31 cellular contexts compared by ENCODE assay signal in the genomic region with DNA sequence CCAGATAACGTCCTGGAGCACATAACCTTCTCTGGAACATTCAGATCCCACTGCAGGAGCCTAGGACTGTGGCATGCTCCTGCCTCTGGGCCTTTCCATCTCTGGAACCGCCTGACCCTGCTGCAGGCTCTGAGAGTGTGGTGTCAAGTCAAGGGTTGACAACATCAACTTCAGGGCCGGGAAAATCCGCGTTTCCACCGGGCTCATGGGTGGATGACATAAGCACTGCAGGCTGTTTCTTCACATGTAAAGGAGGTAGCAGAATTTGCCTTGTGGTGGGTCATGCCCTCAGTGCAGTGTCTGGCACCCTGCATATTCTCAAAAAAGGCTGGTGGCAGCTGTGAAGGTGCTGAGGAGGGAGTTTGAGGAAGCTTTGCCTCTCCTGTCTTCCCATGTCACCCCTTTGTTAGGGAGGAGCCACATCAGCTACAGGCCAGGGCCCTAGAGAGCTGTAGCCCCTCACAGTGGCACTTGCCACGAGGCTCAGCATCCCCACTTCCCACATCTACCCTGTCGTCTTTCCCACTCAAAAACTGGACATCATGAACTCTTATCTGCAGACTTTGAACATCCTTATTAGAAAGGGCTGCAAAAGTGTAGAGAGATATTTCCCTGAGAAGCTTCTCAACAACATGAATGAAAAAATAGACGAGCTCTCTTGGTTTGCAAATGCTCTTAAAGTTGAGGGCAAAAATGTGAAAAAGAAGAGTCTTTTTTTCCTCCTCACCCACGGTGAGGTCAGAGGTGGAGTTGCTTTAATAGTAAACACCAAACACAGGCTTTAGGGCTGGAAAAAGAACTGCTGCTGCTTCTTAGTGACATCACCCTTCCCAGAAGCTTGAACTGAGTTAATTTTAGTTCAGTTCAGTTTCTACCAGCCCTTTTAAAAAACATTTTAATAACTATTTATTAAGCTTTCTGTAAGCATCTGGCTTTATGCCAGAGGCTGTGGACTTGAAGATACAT.
"Had no signal": no experiment of that assay in that cellular context is flagged by ENCODE, and none has a peak within 500 bp of the region (broad histone marks: within the 10 kb centered on the region; RNA-seq: fewer than 3 reads in every experiment).

No MANE protein-coding gene starts in this region.

- H3K9me3 Mint-ChIP-seq: natural killer cell; stimulated activated naive B cell treated with anti-CD40 and anti-IgM and Interleukin-4, amounts not matched to agents 10 μg/mL and 1 μg/mL and 100 μg/mL, for 72 hours; T-helper 1 cell treated with Interleukin-12 subunit alpha and Interleukin-12 subunit beta and Interleukin-4 antibody, amounts not matched to agents 30 μg/mL and 1 μg/mL, for 36 hours had no signal

- H3K4me1 ChIP-seq: body of pancreas, gastrocnemius medialis, upper lobe of left lung had no signal

- H3K9me3 ChIP-seq: adrenal gland, body of pancreas, gastrocnemius medialis, ovary, stomach, thyroid gland, upper lobe of left lung had no signal

- H3K4me3 Mint-ChIP-seq: activated naive CD8-positive, alpha-beta T cell; natural killer cell; stimulated activated naive B cell treated with anti-CD40 and anti-IgM and Interleukin-4, amounts not matched to agents 10 μg/mL and 1 μg/mL and 100 μg/mL, for 72 hours; T-helper 1 cell treated with Interleukin-12 subunit alpha and Interleukin-12 subunit beta and Interleukin-4 antibody, amounts not matched to agents 30 μg/mL and 1 μg/mL, for 36 hours had no signal

- H3K36me3 Mint-ChIP-seq: activated naive CD8-positive, alpha-beta T cell; natural killer cell; stimulated activated naive B cell treated with anti-CD40 and anti-IgM and Interleukin-4, amounts not matched to agents 10 μg/mL and 1 μg/mL and 100 μg/mL, for 72 hours had no signal

- DNase-seq: activated CD4-positive, alpha-beta T cell treated with anti-CD3 and anti-CD28 coated beads for 48 hours; activated CD4-positive, alpha-beta T cell treated with anti-CD3 and anti-CD28 coated beads, Interleukin-2, amount 50 U/mL, for 48 hours; activated CD8-positive, alpha-beta memory T cell treated with anti-CD3 and anti-CD28 coated beads for 24 hours; activated effector memory CD4-positive, alpha-beta T cell treated with Interleukin-2 at 50 U/mL for 16 hours; activated naive CD4-positive, alpha-beta T cell treated with Interleukin-2 at 50 U/mL for 16 hours; adrenal gland; aorta; body of pancreas; effector CD8-positive, alpha-beta T cell; gastrocnemius medialis; glutamatergic neuron; islet precursor cell; left ventricle myocardium superior; mammary epithelial cell; natural killer cell; ovary; small intestine; stimulated activated CD4-positive, alpha-beta T cell treated with anti-CD3 and anti-CD28 coated beads, Interleukin-15, amount 100 ng/mL, for 24 hours; stimulated activated CD4-positive, alpha-beta T cell treated with anti-CD3 and anti-CD28 coated beads, Interleukin-2, amount 100 ng/mL, for 24 hours; stimulated activated naive B cell treated with anti-CD40 and anti-IgM and Interleukin-4, amounts not matched to agents 10 μg/mL and 1 μg/mL and 100 μg/mL, for 72 hours; stomach; T-helper 9 cell; thyroid gland; upper lobe of left lung had no signal

- H3K36me3 ChIP-seq: adrenal gland, gastrocnemius medialis, ovary, thyroid gland had no signal

- H3K4me1 Mint-ChIP-seq: natural killer cell; stimulated activated naive B cell treated with anti-CD40 and anti-IgM and Interleukin-4, amounts not matched to agents 10 μg/mL and 1 μg/mL and 100 μg/mL, for 72 hours had no signal

- H3K4me3 ChIP-seq: adrenal gland, body of pancreas, gastrocnemius medialis, ovary, stomach, thyroid gland, upper lobe of left lung had no signal

- ATAC-seq: activated CD4-positive, CD25-positive, alpha-beta regulatory T cell treated with anti-CD3 and anti-CD28 coated beads, Interleukin-2, amount 50 U/mL, for 24 hours; body of pancreas; gastrocnemius medialis; left ventricle myocardium superior; natural killer cell; sciatic nerve; stimulated activated naive B cell treated with anti-CD40 and anti-IgM and Interleukin-4, amounts not matched to agents 10 μg/mL and 1 μg/mL and 100 μg/mL, for 72 hours had no signal

- H3K27me3 Mint-ChIP-seq: activated naive CD8-positive, alpha-beta T cell; progenitor cell of endocrine pancreas had no signal

- H3K27ac ChIP-seq: adrenal gland, body of pancreas, epithelial cell of prostate, gastrocnemius medialis, ovary, stomach, thyroid gland, upper lobe of left lung, VCaP had no signal

- H3K27me3 ChIP-seq: adrenal gland, body of pancreas, gastrocnemius medialis, ovary, stomach, thyroid gland, upper lobe of left lung had no signal

- H3K27ac Mint-ChIP-seq: activated naive CD8-positive, alpha-beta T cell; natural killer cell; progenitor cell of endocrine pancreas; stimulated activated naive B cell treated with anti-CD40 and anti-IgM and Interleukin-4, amounts not matched to agents 10 μg/mL and 1 μg/mL and 100 μg/mL, for 72 hours; T-helper 1 cell treated with Interleukin-12 subunit alpha and Interleukin-12 subunit beta and Interleukin-4 antibody, amounts not matched to agents 30 μg/mL and 1 μg/mL, for 36 hours had no signal
